In genomic region chr10:107490389-107490788, GRCh38 we compare ENCODE assay signal across 35 cellular contexts.
"Had no signal": no experiment of that assay in that cellular context is flagged by ENCODE, and none has a peak within 500 bp of the region (broad histone marks: within the 10 kb centered on the region; RNA-seq: fewer than 3 reads in every experiment).

No MANE protein-coding gene starts in this region.

- DNase-seq: activated B cell treated with CpG ODN at 0.5 μM for 24 hours; activated CD4-positive, alpha-beta T cell treated with anti-CD3 and anti-CD28 coated beads for 48 hours; activated CD4-positive, alpha-beta T cell treated with anti-CD3 and anti-CD28 coated beads, Interleukin-2, amount 50 U/mL, for 1 hour; activated CD4-positive, alpha-beta T cell treated with anti-CD3 and anti-CD28 coated beads, Interleukin-2, amount 50 U/mL, for 48 hours; activated CD8-positive, alpha-beta memory T cell treated with anti-CD3 and anti-CD28 coated beads for 24 hours; activated CD8-positive, alpha-beta T cell treated with anti-CD3 and anti-CD28 coated beads for 36 hours; activated effector memory CD4-positive, alpha-beta T cell treated with Interleukin-2 at 50 U/mL for 16 hours; activated gamma-delta T cell treated with Interleukin-2 at 50 U/mL for 16 hours; activated naive CD4-positive, alpha-beta T cell treated with anti-CD3 and anti-CD28 coated beads, Interleukin-2, amount 50 U/mL, for 16 hours; activated naive CD4-positive, alpha-beta T cell treated with Interleukin-2 at 50 U/mL for 16 hours; activated T-cell treated with anti-CD3 and anti-CD28 coated beads, Interleukin-2, amount 50 U/mL, for 4 hours; amniotic stem cell; anterior cingulate cortex; brain microvascular endothelial cell; caudate nucleus; cerebellar nuclear complex; dorsolateral prefrontal cortex; effector memory CD4-positive, alpha-beta T cell; erythroblast; foreskin keratinocyte; gastrocnemius medialis; glutamatergic neuron; heart left ventricle; T-helper 1 cell; T-helper 17 cell; T1000; WERI-Rb-1 had no signal

- H3K4me1 ChIP-seq: esophagus muscularis mucosa, foreskin keratinocyte, gastrocnemius medialis, heart left ventricle had no signal

- H3K27me3 Mint-ChIP-seq: activated B cell treated with CpG ODN at 0.5 μM for 24 hours; activated CD8-positive, alpha-beta T cell treated with anti-CD3 and anti-CD28 coated beads for 36 hours; activated naive CD8-positive, alpha-beta T cell; activated T-helper 17 cell treated with anti-CD3 and anti-CD28 coated beads, Interleukin-2, amount 50 U/mL, for 72 hours; dendritic cell treated with granulocyte-macrophage colony-stimulating factor and Interleukin-4, amounts not matched to agents 40 ng/mL and 50 ng/mL, for 4 days; T-helper 17 cell had no signal

- ATAC-seq: activated CD4-positive, CD25-positive, alpha-beta regulatory T cell treated with anti-CD3 and anti-CD28 coated beads, Interleukin-2, amount 50 U/mL, for 24 hours; activated CD8-positive, alpha-beta T cell treated with anti-CD3 and anti-CD28 coated beads for 36 hours; activated T-cell treated with anti-CD3 and anti-CD28 coated beads, Interleukin-2, amount 50 U/mL, for 4 hours; activated T-helper 17 cell treated with anti-CD3 and anti-CD28 coated beads, Interleukin-2, amount 50 U/mL, for 72 hours; foreskin keratinocyte; gastrocnemius medialis; heart left ventricle; T-helper 17 cell had no signal

- H3K27me3 ChIP-seq: brain microvascular endothelial cell, esophagus muscularis mucosa, foreskin keratinocyte, gastrocnemius medialis, heart left ventricle had no signal

- H3K36me3 Mint-ChIP-seq: activated naive CD8-positive, alpha-beta T cell had no signal

- H3K9me3 ChIP-seq: esophagus muscularis mucosa, gastrocnemius medialis, heart left ventricle had no signal

- FAIRE-seq: astrocyte had no signal

- H3K27ac ChIP-seq: brain microvascular endothelial cell, coronary artery, dorsolateral prefrontal cortex, esophagus muscularis mucosa, foreskin keratinocyte, gastrocnemius medialis, heart left ventricle, WERI-Rb-1 had no signal

- H3K4me3 Mint-ChIP-seq: activated B cell treated with CpG ODN at 0.5 μM for 24 hours; activated CD8-positive, alpha-beta T cell treated with anti-CD3 and anti-CD28 coated beads for 36 hours; activated naive CD8-positive, alpha-beta T cell; activated T-cell treated with anti-CD3 and anti-CD28 coated beads, Interleukin-2, amount 50 U/mL, for 4 hours; activated T-helper 17 cell treated with anti-CD3 and anti-CD28 coated beads, Interleukin-2, amount 50 U/mL, for 72 hours; dendritic cell treated with granulocyte-macrophage colony-stimulating factor and Interleukin-4, amounts not matched to agents 40 ng/mL and 50 ng/mL, for 4 days; T-helper 17 cell; T-helper 2 cell treated with Interferon-gamma antibody and Interleukin-4, amounts not matched to agents 5 μg/mL and 100 μg/mL, for 36 hours had no signal

- H3K36me3 ChIP-seq: brain microvascular endothelial cell, esophagus muscularis mucosa, gastrocnemius medialis, heart left ventricle, WERI-Rb-1 had no signal

- H3K27ac Mint-ChIP-seq: activated B cell treated with CpG ODN at 0.5 μM for 24 hours; activated CD8-positive, alpha-beta T cell treated with anti-CD3 and anti-CD28 coated beads for 36 hours; activated naive CD8-positive, alpha-beta T cell; activated T-helper 17 cell treated with anti-CD3 and anti-CD28 coated beads, Interleukin-2, amount 50 U/mL, for 72 hours; dendritic cell treated with granulocyte-macrophage colony-stimulating factor and Interleukin-4, amounts not matched to agents 40 ng/mL and 50 ng/mL, for 4 days; T-helper 17 cell; T-helper 2 cell treated with Interferon-gamma antibody and Interleukin-4, amounts not matched to agents 5 μg/mL and 100 μg/mL, for 36 hours had no signal

- H3K4me1 Mint-ChIP-seq: activated B cell treated with CpG ODN at 0.5 μM for 24 hours; activated T-helper 17 cell treated with anti-CD3 and anti-CD28 coated beads, Interleukin-2, amount 50 U/mL, for 72 hours; T-helper 17 cell had no signal

- H3K9me3 Mint-ChIP-seq: dendritic cell treated with granulocyte-macrophage colony-stimulating factor and Interleukin-4, amounts not matched to agents 40 ng/mL and 50 ng/mL, for 4 days had no signal

- H3K4me3 ChIP-seq: coronary artery, dorsolateral prefrontal cortex, esophagus muscularis mucosa, gastrocnemius medialis, heart left ventricle had no signal
